18 cellular contexts compared by ENCODE assay signal in the genomic region with DNA sequence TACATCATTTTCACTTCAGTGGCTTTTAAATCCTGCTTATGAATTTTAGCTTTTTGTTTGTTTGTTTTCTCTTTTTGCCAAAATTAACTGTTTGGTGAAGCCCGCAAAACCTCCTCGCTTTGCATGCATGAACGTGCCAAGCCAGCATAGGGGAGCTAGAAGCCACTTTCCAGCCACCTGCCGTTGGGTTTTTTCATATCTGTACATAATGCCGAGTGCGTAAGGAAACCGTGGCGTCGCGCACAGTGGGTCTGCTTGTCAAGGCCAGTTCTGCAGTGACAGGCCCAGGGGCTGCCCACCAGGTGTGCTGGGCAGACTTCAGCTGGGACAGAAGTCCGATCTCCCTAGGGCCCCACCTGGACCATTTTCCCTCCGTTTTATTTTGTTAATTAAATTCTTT. TPM values are rescaled to one million over a fixed set of nuclear protein-coding genes. Genes with fewer than 3 reads are reported as not detected.
A peak's percentile ranks its signal among the peaks of the same experiment; 100 is the strongest.
DNase-seq lines count a peak whose midpoint lies in the region; ATAC-seq, FAIRE-seq and TF ChIP-seq lines count a peak whose summit lies in the region.
"Had no signal": no experiment of that assay in that cellular context is flagged by ENCODE, and none has a peak within 500 bp of the region (broad histone marks: within the 10 kb centered on the region; RNA-seq: fewer than 3 reads in every experiment).

No MANE protein-coding gene starts in this region.

- no peaks in the 10 kb centered on the region for H3K79me2 ChIP-seq in PC-3 (ENCODE audit: low read length)

- no peaks in the 10 kb centered on the region for H3K27me3 ChIP-seq in PC-3 (ENCODE audit: low read length)

- POLR2A ChIA-PET in PC-3 (lab: Charles Lee; ENCODE audit: unreplicated experiment) = no interaction called here

- H3K36me3 ChIP-seq in PC-3 (ENCODE audit: low read depth, low read length) (peaks cover 3% of the 10 kb centered on the region; the same call in 1 of the 2 replicates), kidney (ENCODE audit: control insufficient read depth in 1 of 2, insufficient read depth in 2 of 2, low read length in 2 of 2) (peaks cover 19 to 43% of the 10 kb centered on the region in 2 donors)

- H2AFZ ChIP-seq in PC-3 (ENCODE audit: low read length) = no peak overlapping the region

- BruUV-seq in PC-3 (replicated peaks; lab: Mats Ljungman, UMichigan) = TSS peak; percentile 48

- H3K4me1 Mint-ChIP-seq in activated naive CD4-positive, alpha-beta T cell treated with anti-CD3 and anti-CD28 coated beads, Interleukin-2, amount 50 U/mL, for 24 hours = peaks cover 8% of the 10 kb centered on the region
- peaks cover 18% of the 10 kb centered on the region for H3K4me1 Mint-ChIP-seq in type B pancreatic cell (ENCODE audit: unreplicated experiment)

- H3K4me1 ChIP-seq in PC-3 (ENCODE audit: insufficient read depth, low read length) (peaks cover 9% of the 10 kb centered on the region), kidney (ENCODE audit: control insufficient read depth in 1 of 2, insufficient read depth in 1 of 2, low read depth in 1 of 2, low read length in 2 of 2) (no peaks in the 10 kb centered on the region)

- H3K36me3 Mint-ChIP-seq in activated naive CD4-positive, alpha-beta T cell treated with anti-CD3 and anti-CD28 coated beads, Interleukin-2, amount 50 U/mL, for 24 hours = peaks cover 5% of the 10 kb centered on the region
- H3K36me3 Mint-ChIP-seq in type B pancreatic cell = peaks cover 23% of the 10 kb centered on the region

- no peaks in the 10 kb centered on the region for H3K27me3 Mint-ChIP-seq in activated naive CD4-positive, alpha-beta T cell treated with anti-CD3 and anti-CD28 coated beads, Interleukin-2, amount 50 U/mL, for 24 hours
- H3K27me3 Mint-ChIP-seq in type B pancreatic cell = no peaks in the 10 kb centered on the region
- H3K27me3 Mint-ChIP-seq: stimulated activated naive CD8-positive, alpha-beta T cell treated with anti-CD3 and anti-CD28 coated beads, Interleukin-15, amount 100 ng/mL, for 72 hours had no signal

- intact Hi-C loops in PC-3 (cut with micrococcal nuclease) (no loop called here), kidney (cut with DNase I) (no loop called here)

- CTCF ChIA-PET in PC-3 (lab: Charles Lee) = no interaction called here

- FAIRE-seq in kidney (lab: Jason Lieb, UNC) = no peak

- H3K27ac ChIP-seq in PC-3 (ENCODE audit: low read length) (no peak overlapping the region), kidney (ENCODE audit: low read depth in 2 of 2, low read length in 2 of 2) (no peak overlapping the region)
- H3K27ac ChIP-seq: RWPE1 had no signal

- no peak for ATAC-seq in PC-3

- no peaks in the 10 kb centered on the region for H3K9me3 ChIP-seq in PC-3 (ENCODE audit: low read length)
- H3K9me3 ChIP-seq in kidney (ENCODE audit: control insufficient read depth in 1 of 2, low read length in 2 of 2) = no peaks in the 10 kb centered on the region
- H3K9me3 ChIP-seq: mucosa of descending colon had no signal

- no peaks in the 10 kb centered on the region for H3F3A ChIP-seq in PC-3 (ENCODE audit: low read length, unreplicated experiment)

- TF ChIP-seq CTCF in PC-3 (conservative IDR thresholded peaks at IDR 0.05; ENCODE audit: low read depth, low read length) (no peak), kidney (IDR thresholded peaks at IDR 0.05; ENCODE audit: borderline replicate concordance, extremely low read depth, insufficient read depth) (no peak), type B pancreatic cell (conservative IDR thresholded peaks at IDR 0.05) (no peak)

- no peaks in the 10 kb centered on the region for H4K20me1 ChIP-seq in PC-3 (ENCODE audit: low read length)

- no peak overlapping the region for H3K4me2 ChIP-seq in PC-3 (ENCODE audit: low read length)

- no peaks in the 10 kb centered on the region for H3K9me2 ChIP-seq in PC-3 (replicated peaks; ENCODE audit: low read length)

- H3K9me3 Mint-ChIP-seq in activated naive CD4-positive, alpha-beta T cell treated with anti-CD3 and anti-CD28 coated beads, Interleukin-2, amount 50 U/mL, for 24 hours = no peaks in the 10 kb centered on the region
- H3K9me3 Mint-ChIP-seq in type B pancreatic cell = no peaks in the 10 kb centered on the region
- H3K9me3 Mint-ChIP-seq: activated T-helper 1 cell treated with anti-CD3 and anti-CD28 coated beads, Interleukin-12 subunit alpha, Interleukin-12 subunit beta, Interleukin-2, Interleukin-4 antibody, amounts not matched to agents 30 ng/mL and 10 ng/mL and 1 ng/mL, durations not matched to agents 14 hours and 24 hours and 36 hours; stimulated activated naive CD8-positive, alpha-beta T cell treated with anti-CD3 and anti-CD28 coated beads, Interleukin-15, amount 100 ng/mL, for 72 hours had no signal

- H3K4me3 Mint-ChIP-seq in activated naive CD4-positive, alpha-beta T cell treated with anti-CD3 and anti-CD28 coated beads, Interleukin-2, amount 50 U/mL, for 24 hours = no peak overlapping the region
- H3K4me3 Mint-ChIP-seq in type B pancreatic cell = no peak overlapping the region
- H3K4me3 Mint-ChIP-seq: activated T-helper 1 cell treated with anti-CD3 and anti-CD28 coated beads, Interleukin-12 subunit alpha, Interleukin-12 subunit beta, Interleukin-2, Interleukin-4 antibody, amounts not matched to agents 30 ng/mL and 10 ng/mL and 1 ng/mL, durations not matched to agents 14 hours and 24 hours and 36 hours had no signal

- no peak overlapping the region for H3K9ac ChIP-seq in PC-3 (ENCODE audit: low read length)
- H3K9ac ChIP-seq in kidney (ENCODE audit: low read length in 2 of 2) = no peak overlapping the region

- H3K27ac Mint-ChIP-seq in activated naive CD4-positive, alpha-beta T cell treated with anti-CD3 and anti-CD28 coated beads, Interleukin-2, amount 50 U/mL, for 24 hours = peak overlapping the region; percentile 93
- H3K27ac Mint-ChIP-seq in type B pancreatic cell = peak overlapping the region; percentile 85
- H3K27ac Mint-ChIP-seq: activated T-helper 1 cell treated with anti-CD3 and anti-CD28 coated beads, Interleukin-12 subunit alpha, Interleukin-12 subunit beta, Interleukin-2, Interleukin-4 antibody, amounts not matched to agents 30 ng/mL and 10 ng/mL and 1 ng/mL, durations not matched to agents 14 hours and 24 hours and 36 hours had no signal

- DNase-seq in activated naive CD4-positive, alpha-beta T cell (lab: John Stamatoyannopoulos, UW) = no peak
- DNase-seq in PC-3 = no peak
- peak; percentile 66 for DNase-seq in kidney
- no peak for DNase-seq in type B pancreatic cell (ENCODE audit: extremely low spot score, unreplicated experiment)
- DNase-seq in NCI-H82 treated with DMSO at 0.1 percent for 48 hours (lab: John Stamatoyannopoulos, UW; ENCODE audit: unreplicated experiment) = no peak
- DNase-seq in EL = no peak
- no peak for DNase-seq in NK-92 treated with Interleukin-12 subunit alpha and Interleukin-12 subunit beta, amount 100 ng/mL, for 24 hours (lab: John Stamatoyannopoulos, UW)
- DNase-seq: 8988T; activated CD4-positive, alpha-beta T cell treated with anti-CD3 and anti-CD28 coated beads, Interleukin-2, amount 50 U/mL, for 4 hours; effector memory CD4-positive, alpha-beta T cell; foreskin fibroblast; NCI-H1417 treated with DMSO at 0.1 percent for 48 hours; stimulated activated naive CD8-positive, alpha-beta T cell treated with anti-CD3 and anti-CD28 coated beads, Interleukin-15, amount 100 ng/mL, for 72 hours; T-helper 9 cell had no signal

- no peak overlapping the region for H3K4me3 ChIP-seq in PC-3 (ENCODE audit: low read length)
- no peak overlapping the region for H3K4me3 ChIP-seq in kidney (ENCODE audit: low read length in 2 of 2)
- H3K4me3 ChIP-seq: mucosa of descending colon had no signal

RNA-seq across cellular contexts. Expression of gene WIPI2, which starts 41.1 kb away (rescaled TPM):
- total RNA-seq in PC-3 (2014; rRNA removed) = 51.5 and 59.3 TPM in 2 replicates
- total RNA-seq in kidney = 56.1 TPM
- polyA plus RNA-seq in kidney (ENCODE audit: insufficient read depth, low read depth, low replicate concordance) = 48.1 TPM
- total RNA-seq in type B pancreatic cell (ENCODE audit: low replicate concordance) = 84.3 and 89.5 TPM in 2 replicates

RNA-seq across cellular contexts. Expression of gene SLC29A4, which starts 51.6 kb away (rescaled TPM):
- total RNA-seq in PC-3 (2014; rRNA removed) (6.7 and 8.9 TPM in 2 replicates), kidney (3.4 TPM), type B pancreatic cell (ENCODE audit: low replicate concordance) (76.1 and 79.6 TPM in 2 replicates)
- polyA plus RNA-seq in kidney (ENCODE audit: insufficient read depth, low read depth, low replicate concordance) = 6.8 TPM
